1 cellular context compared by ENCODE assay signal in the genomic region with DNA sequence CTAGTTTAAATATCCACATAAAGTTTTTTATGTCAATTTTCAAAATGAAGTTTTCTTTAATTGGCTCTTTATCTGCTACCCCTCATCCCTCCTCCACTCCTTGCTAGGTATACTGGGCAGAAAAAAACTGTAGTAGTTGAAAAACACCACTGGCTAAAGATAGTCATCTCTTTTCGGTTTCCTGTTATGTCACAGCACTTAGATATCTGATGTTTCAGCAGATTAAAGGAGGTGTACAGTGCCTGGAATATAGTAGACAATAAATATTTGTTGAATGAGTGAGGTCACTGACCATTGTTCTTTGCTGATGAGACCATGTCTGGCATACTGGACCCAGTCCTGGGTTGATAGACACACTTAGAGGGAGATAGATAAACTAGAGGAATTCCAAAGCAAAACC.
TF ChIP-seq lines count a peak whose summit lies in the region.

No MANE protein-coding gene starts in this region.

TF ChIP-seq in GM12878, 131 proteins besides CTCF, POLR2A, EP300 and RAD21:
- TF ChIP-seq, protein P1, sequence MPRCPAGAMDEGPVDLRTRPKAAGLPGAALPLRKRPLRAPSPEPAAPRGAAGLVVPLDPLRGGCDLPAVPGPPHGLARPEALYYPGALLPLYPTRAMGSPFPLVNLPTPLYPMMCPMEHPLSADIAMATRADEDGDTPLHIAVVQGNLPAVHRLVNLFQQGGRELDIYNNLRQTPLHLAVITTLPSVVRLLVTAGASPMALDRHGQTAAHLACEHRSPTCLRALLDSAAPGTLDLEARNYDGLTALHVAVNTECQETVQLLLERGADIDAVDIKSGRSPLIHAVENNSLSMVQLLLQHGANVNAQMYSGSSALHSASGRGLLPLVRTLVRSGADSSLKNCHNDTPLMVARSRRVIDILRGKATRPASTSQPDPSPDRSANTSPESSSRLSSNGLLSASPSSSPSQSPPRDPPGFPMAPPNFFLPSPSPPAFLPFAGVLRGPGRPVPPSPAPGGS (IDR thresholded peaks at IDR 0.05; ENCODE audit: borderline replicate concordance, insufficient read depth, low read depth, low read length, poor library complexity, severe bottlenecking), result no peak
- no peak for TF ChIP-seq EZH2 (IDR thresholded peaks at IDR 0.05; ENCODE audit: borderline replicate concordance, control insufficient read depth, low read depth, low read length)
- no peak for TF ChIP-seq POLR2AphosphoS2 (IDR thresholded peaks at IDR 0.05; ENCODE audit: low read depth, low read length)
- TF ChIP-seq IKZF1 (conservative IDR thresholded peaks at IDR 0.05), result no peak
- TF ChIP-seq, protein P2, sequence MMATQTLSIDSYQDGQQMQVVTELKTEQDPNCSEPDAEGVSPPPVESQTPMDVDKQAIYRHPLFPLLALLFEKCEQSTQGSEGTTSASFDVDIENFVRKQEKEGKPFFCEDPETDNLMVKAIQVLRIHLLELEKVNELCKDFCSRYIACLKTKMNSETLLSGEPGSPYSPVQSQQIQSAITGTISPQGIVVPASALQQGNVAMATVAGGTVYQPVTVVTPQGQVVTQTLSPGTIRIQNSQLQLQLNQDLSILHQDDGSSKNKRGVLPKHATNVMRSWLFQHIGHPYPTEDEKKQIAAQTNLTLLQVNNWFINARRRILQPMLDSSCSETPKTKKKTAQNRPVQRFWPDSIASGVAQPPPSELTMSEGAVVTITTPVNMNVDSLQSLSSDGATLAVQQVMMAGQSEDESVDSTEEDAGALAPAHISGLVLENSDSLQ (IDR thresholded peaks at IDR 0.05), result no peak
- no peak for TF ChIP-seq FOS (IDR thresholded peaks at IDR 0.05; ENCODE audit: borderline replicate concordance, extremely low read depth, insufficient read length)
- TF ChIP-seq MEF2B (IDR thresholded peaks at IDR 0.05; ENCODE audit: partially characterized antibody, poor library complexity, severe bottlenecking), result no peak
TF ChIP-seq in GM12878: peak in this region for 0.
